In the genomic region with DNA sequence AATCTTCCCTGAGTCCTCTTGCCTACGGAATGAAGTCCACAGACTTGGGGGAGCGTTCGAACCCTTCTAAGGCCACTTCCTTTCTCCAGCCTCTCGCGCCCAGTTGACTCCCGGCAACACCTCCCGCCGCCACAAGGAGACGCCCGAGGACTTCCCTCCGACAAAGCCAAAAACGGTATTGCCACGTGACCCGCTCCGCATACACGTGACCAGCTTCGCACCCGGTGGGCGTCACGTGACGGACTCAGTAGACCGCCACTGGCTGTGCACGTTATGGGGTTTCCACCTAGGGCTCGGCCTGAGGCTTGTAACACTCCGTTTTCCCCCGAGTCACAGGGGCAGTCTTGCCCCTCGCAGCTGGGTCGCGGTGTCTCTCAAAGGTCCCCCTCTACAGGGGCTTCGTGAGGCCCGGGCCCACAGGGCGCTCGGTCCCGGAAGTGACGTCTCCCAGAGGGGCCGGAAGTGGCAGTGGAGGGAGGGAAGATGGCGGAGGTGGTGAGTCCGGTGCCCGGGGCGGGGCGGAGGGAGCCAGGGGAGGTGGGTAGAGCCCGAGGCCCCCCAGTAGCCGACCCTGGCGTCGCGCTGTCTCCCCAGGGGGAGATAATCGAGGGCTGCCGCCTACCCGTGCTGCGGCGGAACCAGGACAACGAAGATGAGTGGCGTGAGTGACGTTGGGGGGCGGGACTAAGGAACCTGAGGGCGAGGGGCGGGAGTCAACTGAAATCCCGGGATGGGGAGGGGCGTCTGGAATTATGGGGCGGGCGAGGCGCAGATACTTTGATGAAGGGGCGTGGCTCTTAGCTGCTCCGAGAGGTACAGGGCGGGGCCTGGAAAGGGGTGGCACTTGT, we compare ENCODE assay signal across 8 cellular contexts.
DNase-seq lines count a peak whose midpoint lies in the region; ATAC-seq and TF ChIP-seq lines count a peak whose summit lies in the region.

A gene (plus strand): TSS at position 468 of the 848 bp plus-strand sequence. CDS start 16 bp downstream, at position 484.

- peak; percentile 75 for ATAC-seq in GM21529 (IDR thresholded peaks at IDR 0.05; ENCODE audit: unreplicated experiment)

- peak; percentile 88 for TF ChIP-seq POLR2A in erythroblast (IDR thresholded peaks at IDR 0.05; ENCODE audit: low read length)

- peak; percentile 19; the same call in 1 of the 2 replicates for TF ChIP-seq EP300 in Ishikawa (IDR thresholded peaks at IDR 0.05; ENCODE audit: borderline replicate concordance)

- H3K27me3 ChIP-seq in mucosa of rectum (ENCODE audit: control insufficient read depth in 2 of 2, insufficient read depth in 2 of 2, low read length in 2 of 2) = no peaks in the 10 kb centered on the region

- TF ChIP-seq RAD21 in Ishikawa (IDR thresholded peaks at IDR 0.05; ENCODE audit: low read depth) = peak; percentile 95

- peak within 1 kb of the TSS; percentile 87 to 95 for H3K9ac ChIP-seq in mucosa of rectum (ENCODE audit: low read depth in 1 of 2, low read length in 2 of 2)

- peak within 1 kb of the TSS; percentile 99 to 100 for H3K27ac ChIP-seq in mucosa of rectum (ENCODE audit: low read depth in 2 of 2, low read length in 2 of 2)

- peaks cover 29 to 34% of the 10 kb centered on the region in 2 donors for H3K36me3 ChIP-seq in mucosa of rectum (ENCODE audit: control insufficient read depth in 2 of 2, insufficient read depth in 2 of 2, low read length in 2 of 2)

- H3K9me3 ChIP-seq in mucosa of rectum (ENCODE audit: control insufficient read depth in 2 of 2, low read length in 2 of 2) = no peaks in the 10 kb centered on the region

- peak within 1 kb of the TSS; percentile 93 to 97 for H3K4me3 ChIP-seq in mucosa of rectum (ENCODE audit: low read length in 2 of 2)

- peaks cover 7 to 11% of the 10 kb centered on the region in 2 donors for H3K4me1 ChIP-seq in mucosa of rectum (ENCODE audit: control insufficient read depth in 2 of 2, insufficient read depth in 2 of 2, low read length in 2 of 2)

- DNase-seq in DMS153 treated with DMSO at 0.1 percent for 48 hours (lab: John Stamatoyannopoulos, UW; ENCODE audit: unreplicated experiment) = peak; percentile 95
- DNase-seq in OCI-M2 (lab: John Stamatoyannopoulos, UW; ENCODE audit: unreplicated experiment) = peak; percentile 72
- peak; percentile 97 for DNase-seq in activated T-cell treated with anti-CD3 and anti-CD28 coated beads for 48 hours (ENCODE audit: low read depth)
- peak; percentile 99 for DNase-seq in erythroblast (lab: John Stamatoyannopoulos, UW)
- DNase-seq in stimulated activated CD8-positive, alpha-beta memory T cell treated with anti-CD3 and anti-CD28 coated beads, Interleukin-4, amount 100 ng/mL, for 48 hours = peak; percentile 99

TF ChIP-seq in Ishikawa, 13 proteins besides CTCF, POLR2A, EP300 and RAD21:
- TF ChIP-seq TAF1 (IDR thresholded peaks at IDR 0.05; ENCODE audit: low read depth) (peak; percentile 96), ZBTB7A (IDR thresholded peaks at IDR 0.05; ENCODE audit: low read depth) (no peak), YY1 (IDR thresholded peaks at IDR 0.05; ENCODE audit: low read depth) (peak; percentile 94), EGR1 (IDR thresholded peaks at IDR 0.05) (no peak), TCF12 (IDR thresholded peaks at IDR 0.05; ENCODE audit: low read depth) (peak; percentile 65; the same call in 1 of the 2 replicates), NFIC (IDR thresholded peaks at IDR 0.05) (peak; percentile 72), CREB1 (IDR thresholded peaks at IDR 0.05; ENCODE audit: low read depth) (peak; percentile 90), FOXM1 (IDR thresholded peaks at IDR 0.05; ENCODE audit: borderline replicate concordance, low read depth) (peak; percentile 32; the same call in 1 of the 2 replicates)
- TF ChIP-seq, protein P1, sequence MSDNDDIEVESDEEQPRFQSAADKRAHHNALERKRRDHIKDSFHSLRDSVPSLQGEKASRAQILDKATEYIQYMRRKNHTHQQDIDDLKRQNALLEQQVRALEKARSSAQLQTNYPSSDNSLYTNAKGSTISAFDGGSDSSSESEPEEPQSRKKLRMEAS (IDR thresholded peaks at IDR 0.05) = peak; percentile 95
- TF ChIP-seq, protein P2, sequence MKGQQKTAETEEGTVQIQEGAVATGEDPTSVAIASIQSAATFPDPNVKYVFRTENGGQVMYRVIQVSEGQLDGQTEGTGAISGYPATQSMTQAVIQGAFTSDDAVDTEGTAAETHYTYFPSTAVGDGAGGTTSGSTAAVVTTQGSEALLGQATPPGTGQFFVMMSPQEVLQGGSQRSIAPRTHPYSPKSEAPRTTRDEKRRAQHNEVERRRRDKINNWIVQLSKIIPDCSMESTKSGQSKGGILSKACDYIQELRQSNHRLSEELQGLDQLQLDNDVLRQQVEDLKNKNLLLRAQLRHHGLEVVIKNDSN (IDR thresholded peaks at IDR 0.05) = peak; percentile 100

Comparison
In these comparisons a context has a peak if more than half of its experiments do, and no peak if none do; other contexts are left out.
1. Peak in every context shown above with its lines: DNase-seq, ATAC-seq, H3K4me3 ChIP-seq and H3K27ac ChIP-seq.